Comparison of ENCODE assay signal across 1 cellular context in genomic region chr21:35026153-35026499, GRCh38.
TF ChIP-seq lines count a peak whose summit lies in the region.

No MANE protein-coding gene starts in this region.

TF ChIP-seq in GM23338, 12 proteins besides CTCF, POLR2A, EP300 and RAD21 (continued from another document):
- no peak for TF ChIP-seq ZNF462 (CRISPR knock-in tag; IDR thresholded peaks at IDR 0.05)
- TF ChIP-seq POLR2AphosphoS5 (IDR thresholded peaks at IDR 0.05; ENCODE audit: low read depth), result no peak
- no peak for TF ChIP-seq STAT1 (IDR thresholded peaks at IDR 0.05; ENCODE audit: unreplicated experiment)
